8 cellular contexts compared by ENCODE assay signal in genomic region chr17:76278952-76279741, GRCh38. TPM values are rescaled to one million over a fixed set of nuclear protein-coding genes. Genes with fewer than 3 reads are reported as not detected.
DNase-seq lines count a peak whose midpoint lies in the region; ATAC-seq and TF ChIP-seq lines count a peak whose summit lies in the region.

No MANE protein-coding gene starts in this region.

- ATAC-seq in GM19467 (IDR thresholded peaks at IDR 0.05; ENCODE audit: unreplicated experiment) (peak; percentile 48), heart left ventricle (peak; percentile 81 to 93 (median 87)), psoas muscle (peak; percentile 74 to 82 (median 74)), HG03045 (IDR thresholded peaks at IDR 0.05; ENCODE audit: unreplicated experiment) (no peak)
- ATAC-seq in activated naive CD8-positive, alpha-beta T cell treated with anti-CD3 and anti-CD28 coated beads, Interleukin-2, amount 10 ng/mL, durations not matched to agents 7 days and 5 days (ENCODE audit: low read depth) = peak; percentile 77

- no peak overlapping the region for H3K4me3 Mint-ChIP-seq in activated naive CD8-positive, alpha-beta T cell treated with anti-CD3 and anti-CD28 coated beads, Interleukin-2, amount 10 ng/mL, durations not matched to agents 7 days and 5 days

- TF ChIP-seq CTCF in AG09309 (IDR thresholded peaks at IDR 0.05; ENCODE audit: control insufficient read depth, insufficient read depth, low read depth, low read length, missing control alignments) (peak; percentile 98), heart left ventricle (IDR thresholded peaks at IDR 0.05) (peak; percentile 95 to 100 (median 99)), psoas muscle (IDR thresholded peaks at IDR 0.05) (peak; percentile 100)

- intact Hi-C loops in heart left ventricle (cut with DNase I) (loop anchor here in 9 of 10 donors (1.0 to 10.0 kb wide), 10 partner anchors 94 to 374 kb away; partner anchors contain the start of gene MRPL38 (in 1 of the 9)), psoas muscle (cut with DNase I) (loop anchor here (1.0 to 5.0 kb wide), 4 partner anchors 82 to 158 kb away; no protein-coding TSS in a partner anchor)

- peak overlapping the region; percentile 45 for H3K27ac Mint-ChIP-seq in activated naive CD8-positive, alpha-beta T cell treated with anti-CD3 and anti-CD28 coated beads, Interleukin-2, amount 10 ng/mL, durations not matched to agents 7 days and 5 days

- peaks cover 3% of the 10 kb centered on the region for H3K36me3 Mint-ChIP-seq in activated naive CD8-positive, alpha-beta T cell treated with anti-CD3 and anti-CD28 coated beads, Interleukin-2, amount 10 ng/mL, durations not matched to agents 7 days and 5 days

- H3K36me3 ChIP-seq in heart left ventricle (no peaks in the 10 kb centered on the region), psoas muscle (ENCODE audit: insufficient read depth in 1 of 2, low read depth in 1 of 2) (no peaks in the 10 kb centered on the region)

- H3K4me1 ChIP-seq in heart left ventricle (peaks cover 0 to 20% (median 5%) of the 10 kb centered on the region in 12 donors), psoas muscle (peaks cover 16% of the 10 kb centered on the region)

- H3K9me3 Mint-ChIP-seq in activated naive CD8-positive, alpha-beta T cell treated with anti-CD3 and anti-CD28 coated beads, Interleukin-2, amount 10 ng/mL, durations not matched to agents 7 days and 5 days = no peaks in the 10 kb centered on the region

- H3K27ac ChIP-seq in heart left ventricle (no peak overlapping the region), psoas muscle (peak overlapping the region; percentile 23)

- DNase-seq in AG09309 (ENCODE audit: low read depth) (peak; percentile 16), NCI-H146 (lab: John Stamatoyannopoulos, UW) (peak; percentile 66), T follicular helper cell (ENCODE audit: low read depth) (peak; percentile 74), heart left ventricle (peak; percentile 81 to 94 (median 85)), psoas muscle (peak; percentile 90 to 95)
- peak; percentile 92 for DNase-seq in activated naive CD8-positive, alpha-beta T cell treated with anti-CD3 and anti-CD28 coated beads, Interleukin-2, amount 10 ng/mL, durations not matched to agents 7 days and 5 days

- H3K27me3 ChIP-seq in heart left ventricle = no peaks in the 10 kb centered on the region
- no peaks in the 10 kb centered on the region for H3K27me3 ChIP-seq in psoas muscle (ENCODE audit: insufficient read depth in 3 of 3, low read length in 2 of 3)

- POLR2A ChIA-PET in activated naive CD8-positive, alpha-beta T cell treated with anti-CD3 and anti-CD28 coated beads, Interleukin-2, amount 10 ng/mL, durations not matched to agents 7 days and 5 days (lab: Charles Lee) = interaction anchor here (0.5 to 24.4 kb wide), 14 partner anchors 7 to 265 kb away, joined by 3 to 1721 read pairs (median 4); partner anchors contain the start of genes EXOC7, FOXJ1, RNF157 and UBALD2

- H3K4me1 Mint-ChIP-seq in activated naive CD8-positive, alpha-beta T cell treated with anti-CD3 and anti-CD28 coated beads, Interleukin-2, amount 10 ng/mL, durations not matched to agents 7 days and 5 days = peaks cover 15% of the 10 kb centered on the region

- H3K27me3 Mint-ChIP-seq in activated naive CD8-positive, alpha-beta T cell treated with anti-CD3 and anti-CD28 coated beads, Interleukin-2, amount 10 ng/mL, durations not matched to agents 7 days and 5 days = no peaks in the 10 kb centered on the region

- H3K4me3 ChIP-seq in AG09309 (ENCODE audit: control insufficient read depth, low read depth, low read length) (no peak overlapping the region), heart left ventricle (peak overlapping the region in 1 of 12 donors; percentile 2), psoas muscle (peak overlapping the region; percentile 36)

- WGBS in heart left ventricle, 4 donors = 55 to 58% (median 57%) methylated on average over 28 of the region's 28 CpGs
- WGBS in psoas muscle, 3 donors = 41 to 52% (median 46%) methylated on average over 28 of the region's 28 CpGs

- no peaks in the 10 kb centered on the region for H3K9me3 ChIP-seq in heart left ventricle
- no peaks in the 10 kb centered on the region for H3K9me3 ChIP-seq in psoas muscle

- TF ChIP-seq POLR2A in heart left ventricle (IDR thresholded peaks at IDR 0.05) = no peak

RNA-seq across cellular contexts. Expression of gene UBALD2, which starts 14.0 kb away (rescaled TPM):
- total RNA-seq in activated naive CD8-positive, alpha-beta T cell treated with anti-CD3 and anti-CD28 coated beads, Interleukin-2, amount 10 ng/mL, durations not matched to agents 7 days and 5 days = 100 to 1,000 TPM; 344 to 375 TPM
- total RNA-seq in heart left ventricle (10 to 100 TPM in 8 of 9 donors, 1 to 10 TPM in 1; 8.5 to 49.8 (median 24.5) TPM), psoas muscle (100 to 1,000 TPM in 3 of 4 donors, 10 to 100 TPM in 1; 55.2 to 414 (median 183) TPM)
- polyA plus RNA-seq in heart left ventricle (10 to 100 TPM; 12.5 to 18.5 TPM), psoas muscle (100 to 1,000 TPM in 2 of 3 donors, 10 to 100 TPM in 1; 68.2 to 145 (median 120) TPM)

RNA-seq across cellular contexts. Expression of gene QRICH2, which starts 28.9 kb away (rescaled TPM):
- 1 to 10 TPM; 3.7 to 4.7 TPM for total RNA-seq in activated naive CD8-positive, alpha-beta T cell treated with anti-CD3 and anti-CD28 coated beads, Interleukin-2, amount 10 ng/mL, durations not matched to agents 7 days and 5 days
- total RNA-seq in heart left ventricle = 1 to 10 TPM; 1.0 to 2.7 (median 1.6) TPM
- polyA plus RNA-seq in heart left ventricle = 1 to 10 TPM; 2.1 to 2.7 TPM
- total RNA-seq in psoas muscle = 1 to 10 TPM in 2 of 4 donors, under 1 TPM in 2; 0.69 to 1.5 (median 0.95) TPM
- polyA plus RNA-seq in psoas muscle = 1 to 10 TPM in 2 of 3 donors, under 1 TPM in 1; 0.94 to 1.2 (median 1.1) TPM

RNA-seq across cellular contexts. Expression of gene RNF157, which starts 38.9 kb away (rescaled TPM):
- 100 to 1,000 TPM; 103 to 110 TPM for total RNA-seq in activated naive CD8-positive, alpha-beta T cell treated with anti-CD3 and anti-CD28 coated beads, Interleukin-2, amount 10 ng/mL, durations not matched to agents 7 days and 5 days
- total RNA-seq in heart left ventricle (1 to 10 TPM; 3.9 to 7.4 (median 5.2) TPM), psoas muscle (10 to 100 TPM; 35.0 to 76.5 (median 60.0) TPM)
- polyA plus RNA-seq in heart left ventricle (1 to 10 TPM; 3.6 to 5.5 TPM), psoas muscle (10 to 100 TPM; 14.9 to 90.1 (median 73.9) TPM)

Comparison
In these comparisons a context has a peak if more than half of its experiments do, and no peak if none do; other contexts are left out.
1. DNase-seq: peak in every context shown above with its lines; median percentile 92 in psoas muscle; 92 in activated naive CD8-positive, alpha-beta T cell treated with anti-CD3 and anti-CD28 coated beads, Interleukin-2, amount 10 ng/mL, durations not matched to agents 7 days and 5 days; 85 in heart left ventricle; 74 in T follicular helper cell; 66 in NCI-H146; 16 in AG09309.
2. RNA of gene RNF157, which starts 38.9 kb away (total RNA-seq): 103 to 110 TPM in activated naive CD8-positive, alpha-beta T cell treated with anti-CD3 and anti-CD28 coated beads, Interleukin-2, amount 10 ng/mL, durations not matched to agents 7 days and 5 days and 35.0 to 76.5 TPM in psoas muscle; 3.9 to 7.4 TPM in heart left ventricle; every median in the first group is over 4 times any median in the second.
3. Peak in every context shown above with its lines, with median percentiles within 50 percentile points of each other: CTCF ChIP-seq.